8 cellular contexts compared by ENCODE assay signal in genomic region chr14:23285530-23286019, GRCh38. TPM values are rescaled to one million over a fixed set of nuclear protein-coding genes. Genes with fewer than 3 reads are reported as not detected.
DNase-seq lines count a peak whose midpoint lies in the region; ATAC-seq, FAIRE-seq and TF ChIP-seq lines count a peak whose summit lies in the region.

No MANE protein-coding gene starts in this region.

- in situ Hi-C loops in mammary epithelial cell (cut with MboI; ENCODE audit: low sequenced_read_pairs in 2 of 2), result no loop called here
- in situ Hi-C loops in HepG2 (cut with HindIII; ENCODE audit: extremely low pct_ligation_motif_present, low pct_unique_long_range_greater_than_20kb), result no loop called here

- no peak for DNase-seq in GM12864 (ENCODE audit: low read depth)
- no peak for DNase-seq in mammary epithelial cell
- DNase-seq in HepG2 (ENCODE audit: low spot score), result no peak
- no peak for DNase-seq in thoracic aorta (ENCODE audit: low spot score)
- no peak for DNase-seq in A172 (ENCODE audit: low spot score)
- no peak for DNase-seq in cerebellar nuclear complex (lab: John Stamatoyannopoulos, UW)

- BruUV-seq in mammary epithelial cell (replicated peaks; lab: Mats Ljungman, UMichigan) (no TSS peak), HepG2 (replicated peaks; lab: Mats Ljungman, UMichigan) (no TSS peak)

- POLR2A ChIA-PET in HepG2 (lab: Yijun Ruan, JAX), result interaction anchor here (0.9 to 9.2 kb wide), 24 partner anchors 9 to 828 kb away, joined by 3 to 165 read pairs (median 6); partner anchors contain the start of genes ACIN1, AJUBA, BCL2L2 and C14orf119

- H3K9me3 ChIP-seq in KOPT-K1 (ENCODE audit: insufficient read depth, low read length, poor library complexity, severe bottlenecking) (no peaks in the 10 kb centered on the region), mammary epithelial cell (replicated peaks; ENCODE audit: insufficient read depth, low read length) (no peaks in the 10 kb centered on the region), HepG2 (ENCODE audit: low read length) (no peaks in the 10 kb centered on the region), thoracic aorta (no peaks in the 10 kb centered on the region)

- CTCF ChIA-PET in mammary epithelial cell (lab: Charles Lee; ENCODE audit: low non-redundant PET) (interaction anchor here (0.6 kb wide), 1 partner anchor 36 kb away, joined by 5 read pairs; no protein-coding TSS in a partner anchor), HepG2 (lab: Yijun Ruan, JAX; ENCODE audit: low intra/inter-chr PET ratio, low total read pairs) (interaction anchor here (1.9 kb wide), 1 partner anchor 10 kb away, joined by 8 read pairs; no protein-coding TSS in a partner anchor)

- dilution Hi-C loops in mammary epithelial cell (cut with HindIII; ENCODE audit: low sequenced_read_pairs), result no loop called here

- H3K79me2 ChIP-seq in mammary epithelial cell (ENCODE audit: insufficient read depth, low read length) (peaks cover 47% of the 10 kb centered on the region), HepG2 (ENCODE audit: insufficient read depth, low read length) (peaks cover 19% of the 10 kb centered on the region)

- H3K4me3 ChIP-seq in GM12864 (ENCODE audit: low read depth, low read length) (peak overlapping the region; percentile 80), mammary epithelial cell (replicated peaks in 1 of 3; ENCODE audit: insufficient read depth in 1 of 3, low read depth in 2 of 3, low read length in 3 of 3) (peak overlapping the region; percentile 71 to 92 (median 82)), HepG2 (replicated peaks in 1 of 3; ENCODE audit: insufficient read depth in 1 of 3, low read depth in 2 of 3, low read length in 3 of 3) (peak overlapping the region; percentile 83 to 96 (median 83)), thoracic aorta (peak overlapping the region; percentile 94)

- FAIRE-seq in HepG2 (lab: Jason Lieb, UNC), result no peak

- H2AFZ ChIP-seq in mammary epithelial cell (ENCODE audit: low read depth, low read length) (peak overlapping the region; percentile 92), HepG2 (ENCODE audit: low read length) (peak overlapping the region; percentile 57)

- H3K4me1 ChIP-seq in mammary epithelial cell (ENCODE audit: insufficient read depth, low read length), result peaks cover 14% of the 10 kb centered on the region
- peaks cover 26% of the 10 kb centered on the region for H3K4me1 ChIP-seq in HepG2 (ENCODE audit: insufficient read depth, low read length)
- peaks cover 6 to 20% of the 10 kb centered on the region in 2 donors for H3K4me1 ChIP-seq in thoracic aorta (ENCODE audit: control insufficient read depth in 1 of 2, low read depth in 2 of 2)

- H3K36me3 ChIP-seq in KOPT-K1 (ENCODE audit: insufficient read depth, low read length) (no peaks in the 10 kb centered on the region), mammary epithelial cell (ENCODE audit: insufficient read depth, low read length) (peaks cover 3% of the 10 kb centered on the region), HepG2 (replicated peaks in 1 of 2; ENCODE audit: control insufficient read depth in 1 of 2, insufficient read depth in 2 of 2, low read length in 2 of 2) (peaks cover 2 to 5% of the 10 kb centered on the region in 2 experiments; a peak in 1 of 5 replicates), thoracic aorta (no peaks in the 10 kb centered on the region)

- H3K27ac ChIP-seq in KOPT-K1 (ENCODE audit: low read depth, low read length, poor library complexity, severe bottlenecking), result peak overlapping the region; percentile 71
- peak overlapping the region; percentile 91 for H3K27ac ChIP-seq in mammary epithelial cell (ENCODE audit: insufficient read depth, low read depth, low read length)
- H3K27ac ChIP-seq in HepG2 (ENCODE audit: extremely low read length, insufficient read depth, low read length), result peak overlapping the region; percentile 64
- H3K27ac ChIP-seq in thoracic aorta, result peak overlapping the region; percentile 88 to 97

- TF ChIP-seq EP300 in HepG2 (IDR thresholded peaks at IDR 0.05; ENCODE audit: low read depth in 2 of 2, low read length in 2 of 2) (no peak), HepG2 (CRISPR knock-in tag; IDR thresholded peaks at IDR 0.05; ENCODE audit: borderline replicate concordance) (peak; percentile 26; the same call in 1 of the 2 replicates)

- TF ChIP-seq POLR2A in HepG2 (IDR thresholded peaks at IDR 0.05; ENCODE audit: insufficient read depth in 1 of 2, low read depth in 2 of 2, low read length in 2 of 2), result no peak

- 7% methylated on average over 3 of the region's 22 CpGs for WGBS in mammary epithelial cell (ENCODE audit: low coverage, missing lambda C conversion rate)
- under 1% methylated on average over 22 of the region's 22 CpGs for WGBS in HepG2 (ENCODE audit: low lambda C conversion rate)

- TF ChIP-seq RAD21 in HepG2 (CRISPR knock-in tag; IDR thresholded peaks at IDR 0.05), result no peak

- H3K4me2 ChIP-seq in mammary epithelial cell (ENCODE audit: insufficient read depth, low read depth, low read length) (peak overlapping the region; percentile 86), HepG2 (ENCODE audit: low read depth, low read length) (peak overlapping the region; percentile 81)

- TF ChIP-seq CTCF in GM12864 (IDR thresholded peaks at IDR 0.05; ENCODE audit: low read depth, low read length, missing control alignments) (no peak), mammary epithelial cell (conservative IDR thresholded peaks at IDR 0.05 in 1 of 2, IDR thresholded peaks at IDR 0.05 in 1 of 2; ENCODE audit: extremely low read depth in 1 of 2, insufficient read depth in 1 of 2, low read depth in 1 of 2, low read length in 2 of 2) (no peak), HepG2 (CRISPR knock-in tag; IDR thresholded peaks at IDR 0.05) (no peak), thoracic aorta (IDR thresholded peaks at IDR 0.05) (no peak)

- intact Hi-C loops in mammary epithelial cell (cut with micrococcal nuclease) (no loop called here), HepG2 (cut with micrococcal nuclease; ENCODE audit: unreplicated experiment) (loop anchor here (1.0 kb wide), 5 partner anchors 10 to 190 kb away; partner anchors contain the start of genes ACIN1, C14orf119, NGDN and PABPN1)

- ATAC-seq in GM21737 (IDR thresholded peaks at IDR 0.05; ENCODE audit: unreplicated experiment) (peak; percentile 19), HepG2 (peak; percentile 68), thoracic aorta (ENCODE audit: insufficient number of reproducible peaks, low FRiP score, low read depth) (peak; percentile 5)

- H3K27me3 ChIP-seq in mammary epithelial cell (ENCODE audit: insufficient read depth, low read length) (no peaks in the 10 kb centered on the region), HepG2 (ENCODE audit: control insufficient read depth in 1 of 2, insufficient read depth in 2 of 2, low read length in 2 of 2) (no peaks in the 10 kb centered on the region; a peak in 1 of 5 replicates), thoracic aorta (replicated peaks; ENCODE audit: insufficient read depth) (no peaks in the 10 kb centered on the region)

- H4K20me1 ChIP-seq in mammary epithelial cell (ENCODE audit: insufficient read depth, low read length) (no peaks in the 10 kb centered on the region), HepG2 (ENCODE audit: insufficient read depth, low read length) (no peaks in the 10 kb centered on the region)

- H3K9ac ChIP-seq in mammary epithelial cell (ENCODE audit: insufficient read depth, low read length) (peak overlapping the region; percentile 93), HepG2 (ENCODE audit: insufficient read depth, low read depth, low read length) (peak overlapping the region; percentile 85)

RNA-seq across cellular contexts. Expression of gene HOMEZ, which starts 0.4 kb away (rescaled TPM):
- total RNA-seq in mammary epithelial cell (10 to 100 TPM; 13.0 to 19.9 TPM), HepG2 (2016; rRNA removed; fragmentation: Illumina TruSeq; extraction: Trizol) (13.6 and 14.5 TPM in 2 replicates), thoracic aorta (1 to 10 TPM; 4.6 to 6.2 TPM)
- polyA plus RNA-seq in mammary epithelial cell (27.4 TPM), HepG2 (2011; rRNA removed) (31.8 and 35.0 TPM in 2 replicates)
- 29.3 TPM for polyA minus RNA-seq in mammary epithelial cell
- 11.3 and 13.1 TPM in 2 replicates for total RNA-seq in HepG2 (2016; cell fraction: cytosol; rRNA removed; fragmentation: Illumina TruSeq; extraction: Trizol; ENCODE audit: low read depth)
- total RNA-seq in HepG2 (2016; cell fraction: insoluble cytoplasmic fraction; rRNA removed; fragmentation: Illumina TruSeq; extraction: Trizol), result 10.5 and 16.1 TPM in 2 replicates
- 14.8 and 16.4 TPM in 2 replicates for total RNA-seq in HepG2 (2016; cell fraction: membrane; rRNA removed; fragmentation: Illumina TruSeq; extraction: Trizol)
- 10.9 and 15.9 TPM in 2 replicates for total RNA-seq in HepG2 (2016; cell fraction: nucleus; rRNA removed; fragmentation: Illumina TruSeq; extraction: Trizol)
- polyA plus RNA-seq in HepG2 (2011; cell fraction: cytosol; rRNA removed), result 26.7 and 26.8 TPM in 2 replicates
- polyA plus RNA-seq in HepG2 (2011; cell fraction: nucleus; rRNA removed), result 13.9 and 15.8 TPM in 2 replicates
- polyA plus RNA-seq in HepG2 (2012), result 11.3 and 15.2 TPM in 2 replicates
- polyA plus RNA-seq in HepG2 (2016; cell fraction: cytosol; fragmentation: Illumina TruSeq; extraction: Trizol; ENCODE audit: low read depth), result 29.8 and 33.7 TPM in 2 replicates
- polyA plus RNA-seq in HepG2 (2016; cell fraction: insoluble cytoplasmic fraction; fragmentation: Illumina TruSeq; extraction: Trizol; ENCODE audit: low read depth), result 16.7 and 23.2 TPM in 2 replicates
- 23.7 and 26.4 TPM in 2 replicates for polyA plus RNA-seq in HepG2 (2016; cell fraction: membrane; fragmentation: Illumina TruSeq; extraction: Trizol; ENCODE audit: low read depth)
- 20.7 and 24.1 TPM in 2 replicates for polyA plus RNA-seq in HepG2 (2016; cell fraction: nucleus; fragmentation: Illumina TruSeq; extraction: Trizol; ENCODE audit: insufficient read depth, low read depth)
- polyA minus RNA-seq in HepG2 (2011; rRNA and poly(A)+ RNA removed; ENCODE audit: low replicate concordance), result 56.0 and 72.1 TPM in 2 replicates
- polyA minus RNA-seq in HepG2 (2011; cell fraction: cytosol; rRNA and poly(A)+ RNA removed), result 22.0 and 25.8 TPM in 2 replicates
- 19.6 and 28.8 TPM in 2 replicates for polyA minus RNA-seq in HepG2 (2011; cell fraction: nucleus; rRNA and poly(A)+ RNA removed)
- total RNA-seq in A172 (2014; rRNA removed; shearing (Covaris generic)), result 4.5 and 4.7 TPM in 2 replicates

RNA-seq across cellular contexts. Expression of gene PPP1R3E, which starts 17.1 kb away (rescaled TPM):
- 1 to 10 TPM; 3.7 to 5.3 TPM for total RNA-seq in mammary epithelial cell
- 2.9 TPM for polyA plus RNA-seq in mammary epithelial cell
- polyA minus RNA-seq in mammary epithelial cell, result not detected
- 8.3 and 16.5 TPM in 2 replicates for total RNA-seq in HepG2 (2016; rRNA removed; fragmentation: Illumina TruSeq; extraction: Trizol)
- total RNA-seq in HepG2 (2016; cell fraction: cytosol; rRNA removed; fragmentation: Illumina TruSeq; extraction: Trizol; ENCODE audit: low read depth), result 2.5 and 3.0 TPM in 2 replicates
- 8.0 and 15.9 TPM in 2 replicates for total RNA-seq in HepG2 (2016; cell fraction: insoluble cytoplasmic fraction; rRNA removed; fragmentation: Illumina TruSeq; extraction: Trizol)
- total RNA-seq in HepG2 (2016; cell fraction: membrane; rRNA removed; fragmentation: Illumina TruSeq; extraction: Trizol), result 7.4 and 8.8 TPM in 2 replicates
- total RNA-seq in HepG2 (2016; cell fraction: nucleus; rRNA removed; fragmentation: Illumina TruSeq; extraction: Trizol), result 19.8 and 23.1 TPM in 2 replicates
- 22.5 and 26.5 TPM in 2 replicates for polyA plus RNA-seq in HepG2 (2011; rRNA removed)
- 7.4 and 8.8 TPM in 2 replicates for polyA plus RNA-seq in HepG2 (2011; cell fraction: cytosol; rRNA removed)
- polyA plus RNA-seq in HepG2 (2011; cell fraction: nucleus; rRNA removed), result 76.6 and 82.6 TPM in 2 replicates
- 17.5 and 26.4 TPM in 2 replicates for polyA plus RNA-seq in HepG2 (2012)
- polyA plus RNA-seq in HepG2 (2016; cell fraction: cytosol; fragmentation: Illumina TruSeq; extraction: Trizol; ENCODE audit: low read depth), result 3.7 and 5.1 TPM in 2 replicates
- 11.7 and 14.7 TPM in 2 replicates for polyA plus RNA-seq in HepG2 (2016; cell fraction: insoluble cytoplasmic fraction; fragmentation: Illumina TruSeq; extraction: Trizol; ENCODE audit: low read depth)
- polyA plus RNA-seq in HepG2 (2016; cell fraction: membrane; fragmentation: Illumina TruSeq; extraction: Trizol; ENCODE audit: low read depth), result 7.2 and 7.4 TPM in 2 replicates
- polyA plus RNA-seq in HepG2 (2016; cell fraction: nucleus; fragmentation: Illumina TruSeq; extraction: Trizol; ENCODE audit: insufficient read depth, low read depth), result 47.6 and 61.8 TPM in 2 replicates
- 10.2 and 19.7 TPM in 2 replicates for polyA minus RNA-seq in HepG2 (2011; rRNA and poly(A)+ RNA removed; ENCODE audit: low replicate concordance)
- polyA minus RNA-seq in HepG2 (2011; cell fraction: cytosol; rRNA and poly(A)+ RNA removed), result 2.6 and 4.5 TPM in 2 replicates
- polyA minus RNA-seq in HepG2 (2011; cell fraction: nucleus; rRNA and poly(A)+ RNA removed), result 55.5 and 56.2 TPM in 2 replicates
- total RNA-seq in thoracic aorta, result 1 to 10 TPM; 8.7 TPM
- 1.4 and 1.9 TPM in 2 replicates for total RNA-seq in A172 (2014; rRNA removed; shearing (Covaris generic))

RNA-seq across cellular contexts. Expression of gene BCL2L2, which starts 21.1 kb away (rescaled TPM):
- 10 to 100 TPM; 22.0 to 63.9 TPM for total RNA-seq in mammary epithelial cell
- polyA plus RNA-seq in mammary epithelial cell, result 24.6 TPM
- 28.2 TPM for polyA minus RNA-seq in mammary epithelial cell
- total RNA-seq in HepG2 (2016; rRNA removed; fragmentation: Illumina TruSeq; extraction: Trizol), result 26.6 and 28.1 TPM in 2 replicates
- total RNA-seq in HepG2 (2016; cell fraction: cytosol; rRNA removed; fragmentation: Illumina TruSeq; extraction: Trizol; ENCODE audit: low read depth), result 5.8 and 7.1 TPM in 2 replicates
- 23.5 and 29.8 TPM in 2 replicates for total RNA-seq in HepG2 (2016; cell fraction: insoluble cytoplasmic fraction; rRNA removed; fragmentation: Illumina TruSeq; extraction: Trizol)
- 24.4 and 25.0 TPM in 2 replicates for total RNA-seq in HepG2 (2016; cell fraction: membrane; rRNA removed; fragmentation: Illumina TruSeq; extraction: Trizol)
- total RNA-seq in HepG2 (2016; cell fraction: nucleus; rRNA removed; fragmentation: Illumina TruSeq; extraction: Trizol), result 38.0 and 39.0 TPM in 2 replicates
- 49.8 and 58.5 TPM in 2 replicates for polyA plus RNA-seq in HepG2 (2011; rRNA removed)
- 47.5 and 52.5 TPM in 2 replicates for polyA plus RNA-seq in HepG2 (2011; cell fraction: cytosol; rRNA removed)
- polyA plus RNA-seq in HepG2 (2011; cell fraction: nucleus; rRNA removed), result 125 and 134 TPM in 2 replicates
- polyA plus RNA-seq in HepG2 (2012), result 58.4 and 61.4 TPM in 2 replicates
- 5.0 and 5.6 TPM in 2 replicates for polyA plus RNA-seq in HepG2 (2016; cell fraction: cytosol; fragmentation: Illumina TruSeq; extraction: Trizol; ENCODE audit: low read depth)
- polyA plus RNA-seq in HepG2 (2016; cell fraction: insoluble cytoplasmic fraction; fragmentation: Illumina TruSeq; extraction: Trizol; ENCODE audit: low read depth), result 24.9 and 26.1 TPM in 2 replicates
- polyA plus RNA-seq in HepG2 (2016; cell fraction: membrane; fragmentation: Illumina TruSeq; extraction: Trizol; ENCODE audit: low read depth), result 16.9 and 17.1 TPM in 2 replicates
- polyA plus RNA-seq in HepG2 (2016; cell fraction: nucleus; fragmentation: Illumina TruSeq; extraction: Trizol; ENCODE audit: insufficient read depth, low read depth), result 62.1 and 68.2 TPM in 2 replicates
- 14.9 and 41.6 TPM in 2 replicates for polyA minus RNA-seq in HepG2 (2011; rRNA and poly(A)+ RNA removed; ENCODE audit: low replicate concordance)
- polyA minus RNA-seq in HepG2 (2011; cell fraction: cytosol; rRNA and poly(A)+ RNA removed), result 15.1 and 17.5 TPM in 2 replicates
- 64.5 and 72.0 TPM in 2 replicates for polyA minus RNA-seq in HepG2 (2011; cell fraction: nucleus; rRNA and poly(A)+ RNA removed)
- total RNA-seq in thoracic aorta, result 10 to 100 TPM; 50.6 to 74.4 TPM
- total RNA-seq in A172 (2014; rRNA removed; shearing (Covaris generic)), result 5.8 and 7.6 TPM in 2 replicates

RNA-seq across cellular contexts. Expression of gene PABPN1, which starts 35.7 kb away (rescaled TPM):
- total RNA-seq in mammary epithelial cell, result 100 to 1,000 TPM in 1 of 2 donors, 10 to 100 TPM in 1; 43.0 to 148 TPM
- 154 TPM for polyA plus RNA-seq in mammary epithelial cell
- 91.6 TPM for polyA minus RNA-seq in mammary epithelial cell
- 173 and 233 TPM in 2 replicates for total RNA-seq in HepG2 (2016; rRNA removed; fragmentation: Illumina TruSeq; extraction: Trizol)
- 164 and 170 TPM in 2 replicates for total RNA-seq in HepG2 (2016; cell fraction: cytosol; rRNA removed; fragmentation: Illumina TruSeq; extraction: Trizol; ENCODE audit: low read depth)
- 151 and 261 TPM in 2 replicates for total RNA-seq in HepG2 (2016; cell fraction: insoluble cytoplasmic fraction; rRNA removed; fragmentation: Illumina TruSeq; extraction: Trizol)
- 240 and 258 TPM in 2 replicates for total RNA-seq in HepG2 (2016; cell fraction: membrane; rRNA removed; fragmentation: Illumina TruSeq; extraction: Trizol)
- 233 and 257 TPM in 2 replicates for total RNA-seq in HepG2 (2016; cell fraction: nucleus; rRNA removed; fragmentation: Illumina TruSeq; extraction: Trizol)
- 524 and 560 TPM in 2 replicates for polyA plus RNA-seq in HepG2 (2011; rRNA removed)
- polyA plus RNA-seq in HepG2 (2011; cell fraction: cytosol; rRNA removed), result 223 and 254 TPM in 2 replicates
- polyA plus RNA-seq in HepG2 (2011; cell fraction: nucleus; rRNA removed), result 1,653 and 1,890 TPM in 2 replicates
- 250 and 273 TPM in 2 replicates for polyA plus RNA-seq in HepG2 (2012)
- polyA plus RNA-seq in HepG2 (2016; cell fraction: cytosol; fragmentation: Illumina TruSeq; extraction: Trizol; ENCODE audit: low read depth), result 203 and 217 TPM in 2 replicates
- polyA plus RNA-seq in HepG2 (2016; cell fraction: insoluble cytoplasmic fraction; fragmentation: Illumina TruSeq; extraction: Trizol; ENCODE audit: low read depth), result 267 and 292 TPM in 2 replicates
- 282 and 307 TPM in 2 replicates for polyA plus RNA-seq in HepG2 (2016; cell fraction: membrane; fragmentation: Illumina TruSeq; extraction: Trizol; ENCODE audit: low read depth)
- 742 and 751 TPM in 2 replicates for polyA plus RNA-seq in HepG2 (2016; cell fraction: nucleus; fragmentation: Illumina TruSeq; extraction: Trizol; ENCODE audit: insufficient read depth, low read depth)
- 87.7 and 98.1 TPM in 2 replicates for polyA minus RNA-seq in HepG2 (2011; rRNA and poly(A)+ RNA removed; ENCODE audit: low replicate concordance)
- 48.4 and 51.4 TPM in 2 replicates for polyA minus RNA-seq in HepG2 (2011; cell fraction: cytosol; rRNA and poly(A)+ RNA removed)
- 305 and 331 TPM in 2 replicates for polyA minus RNA-seq in HepG2 (2011; cell fraction: nucleus; rRNA and poly(A)+ RNA removed)
- 10 to 100 TPM; 44.8 to 54.9 TPM for total RNA-seq in thoracic aorta
- total RNA-seq in A172 (2014; rRNA removed; shearing (Covaris generic)), result 66.5 and 85.1 TPM in 2 replicates

RNA-seq across cellular contexts. Expression of gene RNF212B, which starts 47.8 kb away (rescaled TPM):
- not detected for total RNA-seq in mammary epithelial cell
- polyA plus RNA-seq in mammary epithelial cell, result 0.05 TPM
- polyA minus RNA-seq in mammary epithelial cell, result not detected
- not detected in 2 replicates for total RNA-seq in HepG2 (2016; rRNA removed; fragmentation: Illumina TruSeq; extraction: Trizol)
- total RNA-seq in HepG2 (2016; cell fraction: cytosol; rRNA removed; fragmentation: Illumina TruSeq; extraction: Trizol; ENCODE audit: low read depth), result not detected in 2 replicates
- not detected in 2 replicates for total RNA-seq in HepG2 (2016; cell fraction: insoluble cytoplasmic fraction; rRNA removed; fragmentation: Illumina TruSeq; extraction: Trizol)
- total RNA-seq in HepG2 (2016; cell fraction: membrane; rRNA removed; fragmentation: Illumina TruSeq; extraction: Trizol), result not detected in 2 replicates
- total RNA-seq in HepG2 (2016; cell fraction: nucleus; rRNA removed; fragmentation: Illumina TruSeq; extraction: Trizol), result not detected in 2 replicates
- 0.05 TPM in 1 of 2 replicates, not detected in the other for polyA plus RNA-seq in HepG2 (2011; rRNA removed)
- not detected in 2 replicates for polyA plus RNA-seq in HepG2 (2011; cell fraction: cytosol; rRNA removed)
- not detected in 2 replicates for polyA plus RNA-seq in HepG2 (2011; cell fraction: nucleus; rRNA removed)
- polyA plus RNA-seq in HepG2 (2012), result not detected in 2 replicates
- not detected in 2 replicates for polyA plus RNA-seq in HepG2 (2016; cell fraction: cytosol; fragmentation: Illumina TruSeq; extraction: Trizol; ENCODE audit: low read depth)
- not detected in 2 replicates for polyA plus RNA-seq in HepG2 (2016; cell fraction: insoluble cytoplasmic fraction; fragmentation: Illumina TruSeq; extraction: Trizol; ENCODE audit: low read depth)
- polyA plus RNA-seq in HepG2 (2016; cell fraction: membrane; fragmentation: Illumina TruSeq; extraction: Trizol; ENCODE audit: low read depth), result not detected in 2 replicates
- not detected in 2 replicates for polyA plus RNA-seq in HepG2 (2016; cell fraction: nucleus; fragmentation: Illumina TruSeq; extraction: Trizol; ENCODE audit: insufficient read depth, low read depth)
- not detected in 2 replicates for polyA minus RNA-seq in HepG2 (2011; rRNA and poly(A)+ RNA removed; ENCODE audit: low replicate concordance)
- not detected in 2 replicates for polyA minus RNA-seq in HepG2 (2011; cell fraction: cytosol; rRNA and poly(A)+ RNA removed)
- polyA minus RNA-seq in HepG2 (2011; cell fraction: nucleus; rRNA and poly(A)+ RNA removed), result not detected in 2 replicates
- total RNA-seq in thoracic aorta, result not detected
- not detected in 2 replicates for total RNA-seq in A172 (2014; rRNA removed; shearing (Covaris generic))

Comparison
In these comparisons a context has a peak if more than half of its experiments do, and no peak if none do; other contexts are left out.
1. ATAC-seq: peak in every context shown above with its lines; median percentile 68 in HepG2; 19 in GM21737; 5 in thoracic aorta.